8 cellular contexts compared by ENCODE assay signal in genomic region chr1:92831368-92831761, GRCh38.
DNase-seq lines count a peak whose midpoint lies in the region; ATAC-seq and TF ChIP-seq lines count a peak whose summit lies in the region.

No MANE protein-coding gene starts in this region.

- H3K9me3 ChIP-seq in duodenal mucosa (ENCODE audit: control insufficient read depth in 1 of 2, low read length in 2 of 2) (no peaks in the 10 kb centered on the region), parathyroid adenoma (ENCODE audit: control insufficient read depth, low read length) (no peaks in the 10 kb centered on the region)

- H3K36me3 ChIP-seq in duodenal mucosa (ENCODE audit: control insufficient read depth in 1 of 2, insufficient read depth in 2 of 2, low read length in 2 of 2): peaks cover 15 to 30% of the 10 kb centered on the region in 2 donors
- no peaks in the 10 kb centered on the region for H3K36me3 ChIP-seq in parathyroid adenoma (ENCODE audit: control insufficient read depth, insufficient read depth, low read length)

- H3K27me3 ChIP-seq in duodenal mucosa (ENCODE audit: control insufficient read depth in 1 of 2, insufficient read depth in 2 of 2, low read length in 2 of 2) (no peaks in the 10 kb centered on the region), parathyroid adenoma (ENCODE audit: control insufficient read depth, insufficient read depth, low read length) (no peaks in the 10 kb centered on the region)

- in situ Hi-C loops in GM13976 (cut with MboI; ENCODE audit: low sequenced_read_pairs, unreplicated experiment): no loop called here

- H3K4me3 ChIP-seq in duodenal mucosa (ENCODE audit: low read depth in 1 of 2, low read length in 2 of 2) (peak overlapping the region; percentile 90 to 100), parathyroid adenoma (ENCODE audit: low read depth, low read length) (peak overlapping the region; percentile 96)

- DNase-seq in GM13976 (ENCODE audit: low spot score) (peak; percentile 37), NCI-H69 (lab: John Stamatoyannopoulos, UW) (peak; percentile 12), DMS153 (lab: John Stamatoyannopoulos, UW) (no peak)
- DNase-seq in stimulated activated CD4-positive, alpha-beta T cell treated with anti-CD3 and anti-CD28 coated beads, Interleukin-2, amount 100 ng/mL, for 24 hours: no peak
- DNase-seq in stimulated activated CD4-positive, alpha-beta T cell treated with anti-CD3 and anti-CD28 coated beads, Interleukin-4, amount 100 ng/mL, for 24 hours: no peak

- H3K4me1 ChIP-seq in duodenal mucosa (ENCODE audit: control insufficient read depth in 1 of 2, insufficient read depth in 2 of 2, low read length in 2 of 2) (peaks cover 21 to 24% of the 10 kb centered on the region in 2 donors), parathyroid adenoma (peaks cover 12% of the 10 kb centered on the region)

- H3K27ac ChIP-seq in duodenal mucosa (ENCODE audit: low read depth, low read length) (no peak overlapping the region), parathyroid adenoma (no peak overlapping the region)

- H3K9ac ChIP-seq in duodenal mucosa (ENCODE audit: low read depth in 1 of 2, low read length in 2 of 2) (peak overlapping the region; percentile 7 to 90), parathyroid adenoma (no peak overlapping the region)

- H3K79me2 ChIP-seq in parathyroid adenoma: peaks cover 24% of the 10 kb centered on the region

- peak overlapping the region; percentile 93 for H2AFZ ChIP-seq in parathyroid adenoma

- peak overlapping the region; percentile 8 for H3K4me2 ChIP-seq in parathyroid adenoma (ENCODE audit: low read length)

- ATAC-seq in HG02759 (IDR thresholded peaks at IDR 0.05; ENCODE audit: unreplicated experiment): no peak

- TF ChIP-seq CTCF in GM13976 (IDR thresholded peaks at IDR 0.05; ENCODE audit: borderline replicate concordance, control extremely low read depth, extremely low read depth, insufficient read depth, missing control alignments): no peak
- TF ChIP-seq CTCF in parathyroid adenoma (IDR thresholded peaks at IDR 0.05): no peak

Comparison
In these comparisons a context has a peak if more than half of its experiments do, and no peak if none do; other contexts are left out.
1. DNase-seq: peak in GM13976 (single experiment) and NCI-H69 (single experiment); none in DMS153 (single experiment), stimulated activated CD4-positive, alpha-beta T cell treated with anti-CD3 and anti-CD28 coated beads, Interleukin-2, amount 100 ng/mL, for 24 hours (0 of 2) and stimulated activated CD4-positive, alpha-beta T cell treated with anti-CD3 and anti-CD28 coated beads, Interleukin-4, amount 100 ng/mL, for 24 hours (single experiment).